ENCODE assay signal across 10 cellular contexts in the genomic region with DNA sequence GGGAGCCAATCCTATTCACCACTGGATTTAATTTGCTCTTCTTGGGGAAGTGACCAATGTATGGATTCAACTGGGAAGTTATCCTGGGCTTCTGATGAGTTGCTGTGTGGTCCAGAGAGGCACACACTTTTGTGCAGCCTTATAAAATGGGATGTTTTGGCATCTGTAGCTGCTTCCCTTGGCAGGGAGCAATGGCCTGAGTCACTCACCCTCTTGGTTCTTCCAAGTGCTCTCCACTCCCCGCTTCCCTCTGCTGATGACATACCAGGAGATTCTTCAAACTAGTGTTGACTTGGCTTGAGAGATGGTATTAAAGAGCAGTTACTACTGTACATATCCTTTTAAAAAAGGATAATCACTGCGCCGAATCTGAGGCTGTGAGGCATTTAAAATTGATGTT.
DNase-seq lines count a peak whose midpoint lies in the region; FAIRE-seq and TF ChIP-seq lines count a peak whose summit lies in the region.
"Had no signal": no experiment of that assay in that cellular context is flagged by ENCODE, and none has a peak within 500 bp of the region (broad histone marks: within the 10 kb centered on the region; RNA-seq: fewer than 3 reads in every experiment).

No MANE protein-coding gene starts in this region.

- no peaks in the 10 kb centered on the region for H3K36me3 ChIP-seq in breast epithelium
- no peaks in the 10 kb centered on the region for H3K36me3 ChIP-seq in bronchial epithelial cell (ENCODE audit: control insufficient read depth, insufficient read depth, low read length)

- intact Hi-C loops in MCF 10A (cut with micrococcal nuclease) (no loop called here), breast epithelium (cut with DNase I; ENCODE audit: low total_unique reads) (no loop called here)

- H3K4me3 Mint-ChIP-seq in MCF 10A (ENCODE audit: unreplicated experiment): no peak overlapping the region
- H3K4me3 Mint-ChIP-seq: activated B cell treated with CpG ODN at 0.5 μM for 24 hours had no signal

- H3K27ac Mint-ChIP-seq in MCF 10A (ENCODE audit: low read depth, unreplicated experiment): no peak overlapping the region
- H3K27ac Mint-ChIP-seq: activated B cell treated with CpG ODN at 0.5 μM for 24 hours; CD4-positive, alpha-beta memory T cell had no signal

- H3K4me3 ChIP-seq in breast epithelium (no peak overlapping the region), bronchial epithelial cell (ENCODE audit: low read depth, low read length) (no peak overlapping the region)

- no TSS peak for BruUV-seq in MCF 10A (replicated peaks; lab: Mats Ljungman, UMichigan)

- DNase-seq in MCF 10A (ENCODE audit: unreplicated experiment) (peak; percentile 82), breast epithelium (ENCODE audit: low spot score in 2 of 2) (no peak), bronchial epithelial cell (ENCODE audit: low read depth) (peak; percentile 67), hippocampal formation (lab: John Stamatoyannopoulos, UW) (peak; percentile 10 to 11), SKM-1 (lab: John Stamatoyannopoulos, UW; ENCODE audit: unreplicated experiment) (no peak), NCI-H1930 (lab: John Stamatoyannopoulos, UW) (no peak), NCI-H187 treated with DMSO at 0.1 percent for 48 hours (lab: John Stamatoyannopoulos, UW) (no peak)
- no peak for DNase-seq in stimulated activated CD4-positive, alpha-beta T cell treated with anti-CD3 and anti-CD28 coated beads, Interleukin-12 subunit alpha, Interleukin-12 subunit beta, amount 100 ng/mL, for 4 hours
- DNase-seq: activated B cell treated with CpG ODN at 0.5 μM for 24 hours; CD4-positive, alpha-beta memory T cell had no signal

- H3K9me3 Mint-ChIP-seq in MCF 10A (ENCODE audit: unreplicated experiment): no peaks in the 10 kb centered on the region
- H3K9me3 Mint-ChIP-seq: activated B cell treated with CpG ODN at 0.5 μM for 24 hours; CD4-positive, alpha-beta memory T cell had no signal

- no peak for TF ChIP-seq POLR2A in breast epithelium (IDR thresholded peaks at IDR 0.05)

- H3K27me3 Mint-ChIP-seq in MCF 10A (ENCODE audit: insufficient read depth, unreplicated experiment): no peaks in the 10 kb centered on the region
- H3K27me3 Mint-ChIP-seq: activated B cell treated with CpG ODN at 0.5 μM for 24 hours; CD4-positive, alpha-beta memory T cell had no signal

- H3K27ac ChIP-seq in breast epithelium: no peak overlapping the region

- H3K27me3 ChIP-seq in breast epithelium (no peaks in the 10 kb centered on the region), bronchial epithelial cell (ENCODE audit: control insufficient read depth, insufficient read depth, low read length) (no peaks in the 10 kb centered on the region)

- CTCF ChIA-PET in MCF 10A (lab: Yijun Ruan, JAX): interaction anchor here (0.9 to 1.6 kb wide), 5 partner anchors 20 to 100 kb away, joined by 3 to 5 read pairs (median 4); no protein-coding TSS in a partner anchor

- TF ChIP-seq CTCF in MCF 10A (IDR thresholded peaks at IDR 0.05; ENCODE audit: unreplicated experiment) (no peak), breast epithelium (IDR thresholded peaks at IDR 0.05) (no peak), bronchial epithelial cell (IDR thresholded peaks at IDR 0.05; ENCODE audit: insufficient read depth, low read length, severe bottlenecking) (no peak)

- FAIRE-seq in bronchial epithelial cell (lab: Jason Lieb, UNC): no peak

- no peaks in the 10 kb centered on the region for H3K9me3 ChIP-seq in breast epithelium

- H3K4me1 Mint-ChIP-seq in MCF 10A (ENCODE audit: insufficient read depth, unreplicated experiment): peaks cover 20% of the 10 kb centered on the region

- H3K4me1 ChIP-seq in breast epithelium: no peaks in the 10 kb centered on the region

- POLR2A ChIA-PET in MCF 10A (lab: Yijun Ruan, JAX): interaction anchor here (0.7 to 1.1 kb wide), 3 partner anchors 16 to 39 kb away, joined by 3 read pairs; no protein-coding TSS in a partner anchor

- H3K36me3 Mint-ChIP-seq in MCF 10A (ENCODE audit: insufficient read depth, unreplicated experiment): no peaks in the 10 kb centered on the region

Comparison
In these comparisons a context has a peak if more than half of its experiments do, and no peak if none do; other contexts are left out.
1. DNase-seq: peak in MCF 10A (single experiment), bronchial epithelial cell (single experiment) and hippocampal formation (2 of 2); none in breast epithelium (0 of 2), SKM-1 (single experiment), NCI-H1930 (0 of 2), NCI-H187 treated with DMSO at 0.1 percent for 48 hours (single experiment) and stimulated activated CD4-positive, alpha-beta T cell treated with anti-CD3 and anti-CD28 coated beads, Interleukin-12 subunit alpha, Interleukin-12 subunit beta, amount 100 ng/mL, for 4 hours (single experiment).